In genomic region chr4:150537911-150538310, GRCh38 we compare ENCODE assay signal across 4 cellular contexts. TPM values are rescaled to one million over a fixed set of nuclear protein-coding genes. Genes with fewer than 3 reads are reported as not detected.
"Had no signal": no experiment of that assay in that cellular context is flagged by ENCODE, and none has a peak within 500 bp of the region (broad histone marks: within the 10 kb centered on the region; RNA-seq: fewer than 3 reads in every experiment).

No MANE protein-coding gene starts in this region.

RNA-seq across cellular contexts. Expression of gene MAB21L2, which starts 44.0 kb away (rescaled TPM):
- total RNA-seq: K562, MCF 10A, PC-3, SK-MEL-5 had no signal
- polyA plus RNA-seq: K562 had no signal
